8 cellular contexts compared by ENCODE assay signal in the genomic region with DNA sequence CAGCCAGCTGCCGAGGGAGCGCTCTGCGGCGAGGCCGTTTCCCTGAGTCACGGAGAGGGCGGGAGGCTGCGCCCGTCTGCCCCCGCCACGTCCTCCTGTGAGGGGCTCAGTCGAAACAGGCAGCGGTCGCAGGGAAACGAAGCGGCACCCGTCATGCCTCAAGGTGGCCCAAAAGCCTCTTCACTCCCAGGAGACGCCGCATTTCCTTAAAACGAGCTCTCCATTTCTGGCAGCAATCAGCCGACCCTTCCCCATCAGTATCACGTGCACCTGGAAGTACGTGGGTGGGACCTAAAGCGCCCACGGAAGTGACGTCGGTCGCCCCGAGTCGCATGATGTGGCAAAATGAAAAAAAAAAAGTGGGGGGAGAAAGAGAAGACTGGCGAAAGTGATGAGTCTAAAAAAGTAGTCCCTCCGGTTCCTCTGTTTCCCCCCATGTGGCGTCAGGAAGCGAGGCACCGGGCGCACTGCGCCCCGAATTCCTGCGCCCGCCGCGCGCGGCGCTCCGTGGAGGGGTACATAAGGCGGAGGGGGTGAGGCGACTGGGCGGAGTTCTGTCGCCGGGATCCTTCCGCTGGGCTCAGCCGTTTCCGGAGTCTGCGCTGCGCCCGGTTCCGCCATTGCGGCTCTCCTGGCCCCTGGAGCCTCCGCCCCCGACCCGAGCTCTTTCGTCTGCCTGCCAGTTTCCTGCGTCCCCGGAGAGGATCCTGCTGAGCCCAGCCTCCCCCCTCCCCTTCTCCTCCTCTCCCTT. TPM values are rescaled to one million over a fixed set of nuclear protein-coding genes. Genes with fewer than 3 reads are reported as not detected.
DNase-seq lines count a peak whose midpoint lies in the region; ATAC-seq, FAIRE-seq and TF ChIP-seq lines count a peak whose summit lies in the region.

A gene (plus strand): TSS at position 583 of the 751 bp plus-strand sequence. CDS start 237 bp downstream, outside the sequence.

- H3K9me3 ChIP-seq in OCI-LY3 (ENCODE audit: insufficient read depth, low read length): no peaks in the 10 kb centered on the region
- H3K9me3 ChIP-seq in endothelial cell of umbilical vein (replicated peaks; ENCODE audit: control insufficient read depth, insufficient read depth, low read length): no peaks in the 10 kb centered on the region

- H2AFZ ChIP-seq in OCI-LY3 (ENCODE audit: low read depth, low read length): peak within 1 kb of the TSS; percentile 76; the same call in 1 of the 2 replicates
- H2AFZ ChIP-seq in endothelial cell of umbilical vein (ENCODE audit: low read depth, low read length): peak within 1 kb of the TSS; percentile 9

- H3K4me1 ChIP-seq in OCI-LY3 (ENCODE audit: low read length): peaks cover 38% of the 10 kb centered on the region
- H3K4me1 ChIP-seq in endothelial cell of umbilical vein (ENCODE audit: control insufficient read depth, extremely low read depth, insufficient read depth, low read length): peaks cover 42% of the 10 kb centered on the region

- H3K27ac ChIP-seq in OCI-LY3 (ENCODE audit: low read length) (peak within 1 kb of the TSS; percentile 87), endothelial cell of umbilical vein (ENCODE audit: insufficient read depth, low read depth, low read length) (peak within 1 kb of the TSS; percentile 91)

- dilution Hi-C loops in endothelial cell of umbilical vein (cut with MboI; ENCODE audit: extremely low pct_ligation_motif_present, low sequenced_read_pairs): no loop called here

- H3K9ac ChIP-seq in OCI-LY3 (ENCODE audit: low read length) (peak within 1 kb of the TSS; percentile 100), endothelial cell of umbilical vein (replicated peaks; ENCODE audit: extremely low read depth, insufficient read depth, low read length) (peak within 1 kb of the TSS; percentile 98)

- TF ChIP-seq POLR2A in endothelial cell of umbilical vein (IDR thresholded peaks at IDR 0.05; ENCODE audit: low read depth, low read length): peak; percentile 81

- peak within 1 kb of the TSS; percentile 100 for H3K4me3 ChIP-seq in OCI-LY3 (ENCODE audit: low read length)
- H3K4me3 ChIP-seq in endothelial cell of umbilical vein (replicated peaks in 1 of 3; ENCODE audit: insufficient read depth in 1 of 3, low read depth in 1 of 3, low read length in 3 of 3): peak within 1 kb of the TSS; percentile 88 to 94 (median 93)

- H3K27me3 ChIP-seq in OCI-LY3 (ENCODE audit: low read depth, low read length): no peaks in the 10 kb centered on the region
- H3K27me3 ChIP-seq in endothelial cell of umbilical vein (ENCODE audit: control insufficient read depth in 2 of 2, insufficient read depth in 2 of 2, low read length in 2 of 2): no peaks in the 10 kb centered on the region

- H3K9me1 ChIP-seq in endothelial cell of umbilical vein (replicated peaks; ENCODE audit: control insufficient read depth, extremely low read depth, insufficient read depth, low read length): no peaks in the 10 kb centered on the region

- peak; percentile 88 for FAIRE-seq in endothelial cell of umbilical vein (lab: Jason Lieb, UNC)

- intact Hi-C loops in endothelial cell of umbilical vein (cut with micrococcal nuclease): loop anchor here (1.0 to 10.0 kb wide), 7 partner anchors 15 to 465 kb away; a partner anchor contains a TSS

- peak; percentile 94 for DNase-seq in D341Med (ENCODE audit: low spot score)
- peak; percentile 87 for DNase-seq in HuH-7 (ENCODE audit: low spot score)
- DNase-seq in activated T-cell treated with anti-CD3 and anti-CD28 coated beads for 1 hour (ENCODE audit: low read depth): peak; percentile 83
- peak; percentile 97 for DNase-seq in endothelial cell of umbilical vein (ENCODE audit: low read depth, low spot score)
- peak; percentile 97 for DNase-seq in midbrain (lab: John Stamatoyannopoulos, UW)
- peak; percentile 80 to 87 for DNase-seq in stimulated activated CD8-positive, alpha-beta memory T cell treated with anti-CD3 and anti-CD28 coated beads, Interleukin-2, amount 100 ng/mL, for 1 hour (ENCODE audit: low read depth in 2 of 2)

- no TSS peak for BruUV-seq in endothelial cell of umbilical vein (replicated peaks; lab: Mats Ljungman, UMichigan)

- H3K79me2 ChIP-seq in OCI-LY3 (ENCODE audit: low read length): peaks cover 65% of the 10 kb centered on the region
- peaks cover 55% of the 10 kb centered on the region for H3K79me2 ChIP-seq in endothelial cell of umbilical vein (ENCODE audit: control insufficient read depth, insufficient read depth, low read length)

- H3K4me2 ChIP-seq in OCI-LY3 (ENCODE audit: low read length) (peak within 1 kb of the TSS; percentile 87), endothelial cell of umbilical vein (ENCODE audit: insufficient read depth, low read length) (peak within 1 kb of the TSS; percentile 97)

- peaks cover 39% of the 10 kb centered on the region for H4K20me1 ChIP-seq in OCI-LY3 (ENCODE audit: insufficient read depth, low read length)
- peaks cover 14% of the 10 kb centered on the region for H4K20me1 ChIP-seq in endothelial cell of umbilical vein (replicated peaks; ENCODE audit: control insufficient read depth, extremely low read depth, insufficient read depth, low read length)

- CTCF ChIA-PET in endothelial cell of umbilical vein (lab: Charles Lee): interaction anchor here (1.1 to 2.0 kb wide), 5 partner anchors 49 to 290 kb away, joined by 3 to 7 read pairs (median 3); a partner anchor contains a TSS

- POLR2A ChIA-PET in endothelial cell of umbilical vein (lab: Charles Lee): interaction anchor here (0.7 to 1.6 kb wide), 14 partner anchors 8 to 463 kb away, joined by 3 to 8 read pairs (median 4); a partner anchor contains a TSS

- ATAC-seq in GM21515 (IDR thresholded peaks at IDR 0.05; ENCODE audit: unreplicated experiment): peak; percentile 66

- TF ChIP-seq CTCF in OCI-LY3 (IDR thresholded peaks at IDR 0.05; ENCODE audit: low read depth, low read length): no peak
- no peak for TF ChIP-seq CTCF in endothelial cell of umbilical vein (IDR thresholded peaks at IDR 0.05; ENCODE audit: extremely low read depth in 1 of 2, insufficient read depth in 1 of 2, low read depth in 1 of 2, low read length in 2 of 2)

- peaks cover 6% of the 10 kb centered on the region for H3K36me3 ChIP-seq in OCI-LY3 (replicated peaks; ENCODE audit: low read depth, low read length)
- peaks cover 0 to 2% of the 10 kb centered on the region in 2 experiments for H3K36me3 ChIP-seq in endothelial cell of umbilical vein (ENCODE audit: control insufficient read depth in 2 of 2, extremely low read depth in 1 of 2, insufficient read depth in 2 of 2, low read length in 2 of 2)

TF ChIP-seq in endothelial cell of umbilical vein, 7 proteins besides CTCF, POLR2A, EP300 and RAD21:
- TF ChIP-seq JUN (IDR thresholded peaks at IDR 0.05; ENCODE audit: borderline replicate concordance, insufficient read depth, insufficient read length, low read depth) (no peak), MYC (IDR thresholded peaks at IDR 0.05; ENCODE audit: low read depth, low read length) (peak; percentile 67), FOS (IDR thresholded peaks at IDR 0.05; ENCODE audit: borderline replicate concordance, insufficient read depth, low read length) (no peak), GATA2 (IDR thresholded peaks at IDR 0.05; ENCODE audit: insufficient read depth, insufficient read length, low read depth, low read length) (no peak), EZH2 (IDR thresholded peaks at IDR 0.05; ENCODE audit: borderline replicate concordance, low read depth, low read length, severe bottlenecking) (no peak), POLR2AphosphoS5 (IDR thresholded peaks at IDR 0.05; ENCODE audit: insufficient read depth, low read depth, low read length) (peak; percentile 87)
- TF ChIP-seq, protein P1, sequence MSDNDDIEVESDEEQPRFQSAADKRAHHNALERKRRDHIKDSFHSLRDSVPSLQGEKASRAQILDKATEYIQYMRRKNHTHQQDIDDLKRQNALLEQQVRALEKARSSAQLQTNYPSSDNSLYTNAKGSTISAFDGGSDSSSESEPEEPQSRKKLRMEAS (IDR thresholded peaks at IDR 0.05; ENCODE audit: insufficient read depth, insufficient read length): peak; percentile 51

RNA-seq across cellular contexts. Expression of the gene that starts here (rescaled TPM):
- 317 and 326 TPM in 2 replicates for total RNA-seq in endothelial cell of umbilical vein
- 164 and 169 TPM in 2 replicates for polyA plus RNA-seq in endothelial cell of umbilical vein
- 292 and 313 TPM in 2 replicates for polyA plus RNA-seq in endothelial cell of umbilical vein (2011; cell fraction: cytosol; rRNA removed)
- 284 and 338 TPM in 2 replicates for polyA plus RNA-seq in endothelial cell of umbilical vein (2011; cell fraction: nucleus; rRNA removed)
- polyA plus RNA-seq in endothelial cell of umbilical vein (2012): 240 and 294 TPM in 2 replicates
- 694 and 730 TPM in 2 replicates for polyA minus RNA-seq in endothelial cell of umbilical vein
- 195 TPM for polyA minus RNA-seq in endothelial cell of umbilical vein (2011; cell fraction: cytosol; rRNA and poly(A)+ RNA removed)
- 248 and 392 TPM in 2 replicates for polyA minus RNA-seq in endothelial cell of umbilical vein (2011; cell fraction: nucleus; rRNA and poly(A)+ RNA removed)

Comparison
In these comparisons a context has a peak if more than half of its experiments do, and no peak if none do; other contexts are left out.
1. Peak in every context shown above with its lines: DNase-seq, ATAC-seq, H3K4me3 ChIP-seq and H3K27ac ChIP-seq.